Comparison of ENCODE assay signal across 10 cellular contexts in the genomic region with DNA sequence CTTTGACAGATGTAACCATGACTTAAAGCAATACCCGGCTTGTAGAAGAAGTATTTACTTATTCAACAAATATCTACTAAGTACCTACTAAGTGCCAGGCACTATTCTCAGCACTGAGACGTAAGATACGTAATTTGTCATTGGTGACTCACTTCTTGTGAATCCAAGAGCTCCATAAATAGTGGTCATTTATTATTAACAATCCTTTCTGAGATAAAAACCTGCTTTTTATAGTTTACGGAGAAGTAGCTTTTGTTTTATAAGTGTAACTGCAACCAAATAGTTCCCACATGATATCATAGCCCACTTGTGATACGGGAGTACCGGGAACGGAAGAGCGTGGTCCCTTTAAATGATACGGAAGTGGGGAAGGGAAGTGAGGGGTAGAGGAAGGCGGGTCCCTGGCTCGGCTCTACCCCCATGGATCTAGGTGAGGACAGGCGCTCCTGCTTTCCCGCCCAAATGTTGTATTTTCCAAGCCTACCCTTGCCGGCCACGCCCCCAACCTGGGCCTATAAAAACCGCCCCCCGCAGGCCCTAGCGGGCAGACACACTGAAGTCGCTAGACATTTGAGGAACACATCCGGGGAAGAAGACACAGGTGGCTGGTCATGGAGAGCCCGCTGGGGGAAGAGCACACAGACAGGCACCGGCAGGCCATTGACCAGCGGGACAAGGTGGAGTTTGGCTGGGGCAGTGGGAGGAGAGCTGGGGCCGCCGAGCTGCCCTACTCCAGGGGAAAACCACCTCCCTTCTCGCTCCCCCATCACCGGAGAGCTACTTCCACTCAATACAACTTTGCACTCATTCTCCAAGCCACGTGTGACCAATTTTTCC. TPM values are rescaled to one million over a fixed set of nuclear protein-coding genes. Genes with fewer than 3 reads are reported as not detected.
DNase-seq lines count a peak whose midpoint lies in the region; ATAC-seq and TF ChIP-seq lines count a peak whose summit lies in the region.
"Had no signal": no experiment of that assay in that cellular context is flagged by ENCODE, and none has a peak within 500 bp of the region (broad histone marks: within the 10 kb centered on the region; RNA-seq: fewer than 3 reads in every experiment).

TSS of gene SAMMSON (plus strand) at position 543 of the 837 bp plus-strand sequence.

- no peaks in the 10 kb centered on the region for H3K4me1 Mint-ChIP-seq in activated CD4-positive, alpha-beta memory T cell treated with anti-CD3 and anti-CD28 coated beads for 36 hours (ENCODE audit: low read depth)

- POLR2A ChIA-PET in activated CD4-positive, alpha-beta memory T cell treated with anti-CD3 and anti-CD28 coated beads for 36 hours (lab: Charles Lee) = no interaction called here

- H3K27me3 ChIP-seq in breast epithelium (no peaks in the 10 kb centered on the region), aorta (ENCODE audit: control insufficient read depth in 1 of 2, insufficient read depth in 2 of 2, low read length in 1 of 2) (no peaks in the 10 kb centered on the region)

- no peaks in the 10 kb centered on the region for H3K36me3 ChIP-seq in breast epithelium
- H3K36me3 ChIP-seq in aorta (ENCODE audit: control insufficient read depth in 1 of 2, insufficient read depth in 2 of 2, low read length in 1 of 2) = no peaks in the 10 kb centered on the region

- no peak for TF ChIP-seq CTCF in breast epithelium (IDR thresholded peaks at IDR 0.05)

- H3K4me3 ChIP-seq in breast epithelium (peak within 1 kb of the TSS; percentile 12 to 58 (median 30)), aorta (ENCODE audit: low read length in 2 of 2) (no peak within 1 kb of the TSS)

- H3K9me3 Mint-ChIP-seq in activated CD4-positive, alpha-beta memory T cell treated with anti-CD3 and anti-CD28 coated beads for 36 hours = peaks cover 2% of the 10 kb centered on the region

- H3K27ac ChIP-seq in breast epithelium (peak within 1 kb of the TSS; percentile 19 to 48), aorta (ENCODE audit: low read depth in 1 of 2, low read length in 2 of 2) (peak within 1 kb of the TSS; percentile 95 to 100)

- 58 to 59% methylated on average over 28 of the region's 28 CpGs for WGBS in aorta, 2 donors

- intact Hi-C loops in Right ventricle myocardium inferior (cut with DNase I) (no loop called here), cardiac septum (cut with DNase I) (no loop called here), breast epithelium (cut with DNase I; ENCODE audit: low total_unique reads) (no loop called here), aorta (cut with DNase I) (loop anchor here in 1 of 2 donors (10.0 kb wide), 1 partner anchor 65 kb away; no protein-coding TSS in a partner anchor)
- intact Hi-C loops in activated CD4-positive, alpha-beta memory T cell treated with anti-CD3 and anti-CD28 coated beads for 36 hours (cut with micrococcal nuclease) = no loop called here

- CTCF ChIA-PET in activated CD4-positive, alpha-beta memory T cell treated with anti-CD3 and anti-CD28 coated beads for 36 hours (lab: Charles Lee) = interaction anchor here (1.0 kb wide), 1 partner anchor 109 kb away, joined by 3 read pairs; no protein-coding TSS in a partner anchor

- TF ChIP-seq POLR2A in breast epithelium (IDR thresholded peaks at IDR 0.05) = no peak

- H3K4me1 ChIP-seq in breast epithelium (no peaks in the 10 kb centered on the region), aorta (ENCODE audit: control insufficient read depth in 1 of 2, insufficient read depth in 2 of 2, low read length in 2 of 2) (peaks cover 0 to 3% of the 10 kb centered on the region in 2 donors)

- ATAC-seq in Right ventricle myocardium inferior = peak; percentile 46
- peak; percentile 66 for ATAC-seq in aorta (ENCODE audit: low FRiP score)
- no peak for ATAC-seq in HG03139 (IDR thresholded peaks at IDR 0.05; ENCODE audit: unreplicated experiment)

- DNase-seq in Right ventricle myocardium inferior (ENCODE audit: missing footprints) (no peak), cardiac septum (ENCODE audit: low spot score) (no peak), breast epithelium (ENCODE audit: low spot score in 2 of 2) (peak in 1 of 2 donors; percentile 50), medulla oblongata (ENCODE audit: extremely low spot score) (peak; percentile 52), aorta (peak; percentile 44 to 80), NCI-H446 (lab: John Stamatoyannopoulos, UW) (no peak)
- DNase-seq in activated CD4-positive, alpha-beta memory T cell treated with anti-CD3 and anti-CD28 coated beads for 36 hours = no peak

- H3K27ac Mint-ChIP-seq in activated CD4-positive, alpha-beta memory T cell treated with anti-CD3 and anti-CD28 coated beads for 36 hours = no peak within 1 kb of the TSS

- no peak within 1 kb of the TSS for H3K4me3 Mint-ChIP-seq in activated CD4-positive, alpha-beta memory T cell treated with anti-CD3 and anti-CD28 coated beads for 36 hours

- no peaks in the 10 kb centered on the region for H3K9me3 ChIP-seq in breast epithelium
- H3K9me3 ChIP-seq in aorta (ENCODE audit: control insufficient read depth, low read length) = no peaks in the 10 kb centered on the region

- H3K36me3 Mint-ChIP-seq in activated CD4-positive, alpha-beta memory T cell treated with anti-CD3 and anti-CD28 coated beads for 36 hours = no peaks in the 10 kb centered on the region

- H3K27me3 Mint-ChIP-seq in activated CD4-positive, alpha-beta memory T cell treated with anti-CD3 and anti-CD28 coated beads for 36 hours = no peaks in the 10 kb centered on the region

RNA-seq across cellular contexts. Expression of gene SAMMSON, which starts in this region (rescaled TPM):
- total RNA-seq in Right ventricle myocardium inferior (not detected), cardiac septum (0.27 TPM), breast epithelium (under 1 TPM in 1 of 3 donors, not detected in 2; 0.98 TPM), aorta (10 to 100 TPM; 14.7 to 25.6 TPM)
- 1 to 10 TPM; 2.2 to 3.6 TPM for polyA plus RNA-seq in aorta
- not detected for total RNA-seq in activated CD4-positive, alpha-beta memory T cell treated with anti-CD3 and anti-CD28 coated beads for 36 hours
- total RNA-seq: dermis microvascular lymphatic vessel endothelial cell had no signal
- polyA plus RNA-seq: neural cell had no signal

Comparison
In these comparisons a context has a peak if more than half of its experiments do, and no peak if none do; other contexts are left out.
1. RNA of gene SAMMSON (total RNA-seq): 14.7 to 25.6 TPM in aorta; 0.27 TPM in cardiac septum (single experiment), 0.98 TPM in breast epithelium, not detected in Right ventricle myocardium inferior (single experiment) and not detected in activated CD4-positive, alpha-beta memory T cell treated with anti-CD3 and anti-CD28 coated beads for 36 hours; every median in the first group is over 4 times any median in the second.
2. Peak in ATAC-seq in Right ventricle myocardium inferior; RNA of the gene not detected or under 1 TPM.
3. DNase-seq: peak in medulla oblongata (single experiment) and aorta (2 of 2); none in Right ventricle myocardium inferior (single experiment), cardiac septum (single experiment), NCI-H446 (0 of 2) and activated CD4-positive, alpha-beta memory T cell treated with anti-CD3 and anti-CD28 coated beads for 36 hours (single experiment).
4. H3K4me3 ChIP-seq: peak in breast epithelium (3 of 3); none in aorta (0 of 2).